Comparison of ENCODE assay signal across 1 cellular context in the genomic region with DNA sequence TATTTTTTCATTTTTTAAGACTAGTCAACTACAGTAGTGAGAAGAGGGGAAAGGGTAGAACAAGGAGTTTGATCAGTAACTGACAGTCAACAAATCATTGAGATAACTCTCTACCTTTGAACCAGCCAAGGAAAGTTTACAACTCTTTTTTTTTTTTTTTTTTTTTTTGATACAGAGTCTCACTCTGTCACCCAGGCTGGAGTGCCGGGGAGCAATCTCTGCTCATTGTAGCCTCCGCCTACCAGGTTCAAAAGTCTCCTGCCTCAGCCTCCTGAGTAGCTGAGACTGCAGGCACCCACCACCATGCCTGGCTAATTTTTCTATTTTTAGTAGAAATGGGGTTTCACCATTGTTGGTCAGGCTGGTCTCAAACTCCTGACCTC.
TF ChIP-seq lines count a peak whose summit lies in the region.

No MANE protein-coding gene starts in this region.

TF ChIP-seq in HepG2, 621 proteins besides CTCF, POLR2A, EP300 and RAD21 (continues in another document):
- TF ChIP-seq IKZF5 (CRISPR knock-in tag; IDR thresholded peaks at IDR 0.05) (0 out of 2 replicates have a peak, but pooled peaks have one; percentile 41), MLX (CRISPR knock-in tag; IDR thresholded peaks at IDR 0.05) (0 out of 2 replicates have a peak, but pooled peaks have one; percentile 25), KLF16 (CRISPR knock-in tag; IDR thresholded peaks at IDR 0.05) (0 out of 4 replicates have a peak, but pooled peaks of 1 of the 2 experiments have one; percentile 49), TCF7 (IDR thresholded peaks at IDR 0.05; ENCODE audit: low read depth) (peak; percentile 34; the same call in 1 of the 2 replicates), SOX6 (IDR thresholded peaks at IDR 0.05) (no peak), SOX6 (CRISPR knock-in tag; IDR thresholded peaks at IDR 0.05) (peak; percentile 70), ZSCAN22 (CRISPR knock-in tag; IDR thresholded peaks at IDR 0.05) (no peak), ZMYM3 (CRISPR knock-in tag; IDR thresholded peaks at IDR 0.05) (peak; percentile 96), SOX13 (IDR thresholded peaks at IDR 0.05) (0 out of 2 replicates have a peak, but pooled peaks have one; percentile 11), SOX13 (CRISPR knock-in tag; conservative IDR thresholded peaks at IDR 0.05 in 1 of 2, IDR thresholded peaks at IDR 0.05 in 1 of 2) (peak in 1 of 2 experiments; percentile 36; a peak in 1 of 4 replicates), SNRNP70 (IDR thresholded peaks at IDR 0.05; ENCODE audit: low read depth, low read length) (no peak), ZMYM2 (CRISPR knock-in tag; IDR thresholded peaks at IDR 0.05) (0 out of 2 replicates have a peak, but pooled peaks have one; percentile 20), RCOR2 (CRISPR knock-in tag; IDR thresholded peaks at IDR 0.05) (peak; percentile 67), PPARG (CRISPR knock-in tag; conservative IDR thresholded peaks at IDR 0.05) (peak; percentile 83), RARA (CRISPR knock-in tag; IDR thresholded peaks at IDR 0.05) (peak; percentile 63), ZNF205 (CRISPR knock-in tag; IDR thresholded peaks at IDR 0.05) (peak; percentile 62), RXRA (CRISPR knock-in tag; IDR thresholded peaks at IDR 0.05) (peak; percentile 24; the same call in 1 of the 2 replicates), ZNF570 (CRISPR knock-in tag; IDR thresholded peaks at IDR 0.05; ENCODE audit: borderline replicate concordance) (no peak), ZNF747 (CRISPR knock-in tag; IDR thresholded peaks at IDR 0.05; ENCODE audit: borderline replicate concordance) (no peak), ZNF292 (CRISPR knock-in tag; IDR thresholded peaks at IDR 0.05; ENCODE audit: borderline replicate concordance, low read depth) (no peak), NR2F6 (IDR thresholded peaks at IDR 0.05) (peak; percentile 29; the same call in 1 of the 2 replicates), NR2F6 (CRISPR knock-in tag; IDR thresholded peaks at IDR 0.05) (peak; percentile 34; the same call in 1 of the 2 replicates), SOX5 (CRISPR knock-in tag; IDR thresholded peaks at IDR 0.05; ENCODE audit: borderline replicate concordance) (peak; percentile 29; the same call in 1 of the 2 replicates)
- TF ChIP-seq, protein P1, sequence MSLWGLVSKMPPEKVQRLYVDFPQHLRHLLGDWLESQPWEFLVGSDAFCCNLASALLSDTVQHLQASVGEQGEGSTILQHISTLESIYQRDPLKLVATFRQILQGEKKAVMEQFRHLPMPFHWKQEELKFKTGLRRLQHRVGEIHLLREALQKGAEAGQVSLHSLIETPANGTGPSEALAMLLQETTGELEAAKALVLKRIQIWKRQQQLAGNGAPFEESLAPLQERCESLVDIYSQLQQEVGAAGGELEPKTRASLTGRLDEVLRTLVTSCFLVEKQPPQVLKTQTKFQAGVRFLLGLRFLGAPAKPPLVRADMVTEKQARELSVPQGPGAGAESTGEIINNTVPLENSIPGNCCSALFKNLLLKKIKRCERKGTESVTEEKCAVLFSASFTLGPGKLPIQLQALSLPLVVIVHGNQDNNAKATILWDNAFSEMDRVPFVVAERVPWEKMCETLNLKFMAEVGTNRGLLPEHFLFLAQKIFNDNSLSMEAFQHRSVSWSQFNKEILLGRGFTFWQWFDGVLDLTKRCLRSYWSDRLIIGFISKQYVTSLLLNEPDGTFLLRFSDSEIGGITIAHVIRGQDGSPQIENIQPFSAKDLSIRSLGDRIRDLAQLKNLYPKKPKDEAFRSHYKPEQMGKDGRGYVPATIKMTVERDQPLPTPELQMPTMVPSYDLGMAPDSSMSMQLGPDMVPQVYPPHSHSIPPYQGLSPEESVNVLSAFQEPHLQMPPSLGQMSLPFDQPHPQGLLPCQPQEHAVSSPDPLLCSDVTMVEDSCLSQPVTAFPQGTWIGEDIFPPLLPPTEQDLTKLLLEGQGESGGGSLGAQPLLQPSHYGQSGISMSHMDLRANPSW (CRISPR knock-in tag; IDR thresholded peaks at IDR 0.05; ENCODE audit: borderline replicate concordance), result 0 out of 2 replicates have a peak, but pooled peaks have one; percentile 49
- TF ChIP-seq, protein P2, sequence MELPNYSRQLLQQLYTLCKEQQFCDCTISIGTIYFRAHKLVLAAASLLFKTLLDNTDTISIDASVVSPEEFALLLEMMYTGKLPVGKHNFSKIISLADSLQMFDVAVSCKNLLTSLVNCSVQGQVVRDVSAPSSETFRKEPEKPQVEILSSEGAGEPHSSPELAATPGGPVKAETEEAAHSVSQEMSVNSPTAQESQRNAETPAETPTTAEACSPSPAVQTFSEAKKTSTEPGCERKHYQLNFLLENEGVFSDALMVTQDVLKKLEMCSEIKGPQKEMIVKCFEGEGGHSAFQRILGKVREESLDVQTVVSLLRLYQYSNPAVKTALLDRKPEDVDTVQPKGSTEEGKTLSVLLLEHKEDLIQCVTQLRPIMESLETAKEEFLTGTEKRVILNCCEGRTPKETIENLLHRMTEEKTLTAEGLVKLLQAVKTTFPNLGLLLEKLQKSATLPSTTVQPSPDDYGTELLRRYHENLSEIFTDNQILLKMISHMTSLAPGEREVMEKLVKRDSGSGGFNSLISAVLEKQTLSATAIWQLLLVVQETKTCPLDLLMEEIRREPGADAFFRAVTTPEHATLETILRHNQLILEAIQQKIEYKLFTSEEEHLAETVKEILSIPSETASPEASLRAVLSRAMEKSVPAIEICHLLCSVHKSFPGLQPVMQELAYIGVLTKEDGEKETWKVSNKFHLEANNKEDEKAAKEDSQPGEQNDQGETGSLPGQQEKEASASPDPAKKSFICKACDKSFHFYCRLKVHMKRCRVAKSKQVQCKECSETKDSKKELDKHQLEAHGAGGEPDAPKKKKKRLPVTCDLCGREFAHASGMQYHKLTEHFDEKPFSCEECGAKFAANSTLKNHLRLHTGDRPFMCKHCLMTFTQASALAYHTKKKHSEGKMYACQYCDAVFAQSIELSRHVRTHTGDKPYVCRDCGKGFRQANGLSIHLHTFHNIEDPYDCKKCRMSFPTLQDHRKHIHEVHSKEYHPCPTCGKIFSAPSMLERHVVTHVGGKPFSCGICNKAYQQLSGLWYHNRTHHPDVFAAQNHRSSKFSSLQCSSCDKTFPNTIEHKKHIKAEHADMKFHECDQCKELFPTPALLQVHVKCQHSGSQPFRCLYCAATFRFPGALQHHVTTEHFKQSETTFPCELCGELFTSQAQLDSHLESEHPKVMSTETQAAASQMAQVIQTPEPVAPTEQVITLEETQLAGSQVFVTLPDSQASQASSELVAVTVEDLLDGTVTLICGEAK (IDR thresholded peaks at IDR 0.05), result no peak
- TF ChIP-seq, protein P2 (CRISPR knock-in tag; IDR thresholded peaks at IDR 0.05), result peak; percentile 35; the same call in 1 of the 2 replicates
- TF ChIP-seq, protein P3, sequence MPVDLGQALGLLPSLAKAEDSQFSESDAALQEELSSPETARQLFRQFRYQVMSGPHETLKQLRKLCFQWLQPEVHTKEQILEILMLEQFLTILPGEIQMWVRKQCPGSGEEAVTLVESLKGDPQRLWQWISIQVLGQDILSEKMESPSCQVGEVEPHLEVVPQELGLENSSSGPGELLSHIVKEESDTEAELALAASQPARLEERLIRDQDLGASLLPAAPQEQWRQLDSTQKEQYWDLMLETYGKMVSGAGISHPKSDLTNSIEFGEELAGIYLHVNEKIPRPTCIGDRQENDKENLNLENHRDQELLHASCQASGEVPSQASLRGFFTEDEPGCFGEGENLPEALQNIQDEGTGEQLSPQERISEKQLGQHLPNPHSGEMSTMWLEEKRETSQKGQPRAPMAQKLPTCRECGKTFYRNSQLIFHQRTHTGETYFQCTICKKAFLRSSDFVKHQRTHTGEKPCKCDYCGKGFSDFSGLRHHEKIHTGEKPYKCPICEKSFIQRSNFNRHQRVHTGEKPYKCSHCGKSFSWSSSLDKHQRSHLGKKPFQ (CRISPR knock-in tag; IDR thresholded peaks at IDR 0.05; ENCODE audit: insufficient replicate concordance), result peak; percentile 39
- TF ChIP-seq, protein P4, sequence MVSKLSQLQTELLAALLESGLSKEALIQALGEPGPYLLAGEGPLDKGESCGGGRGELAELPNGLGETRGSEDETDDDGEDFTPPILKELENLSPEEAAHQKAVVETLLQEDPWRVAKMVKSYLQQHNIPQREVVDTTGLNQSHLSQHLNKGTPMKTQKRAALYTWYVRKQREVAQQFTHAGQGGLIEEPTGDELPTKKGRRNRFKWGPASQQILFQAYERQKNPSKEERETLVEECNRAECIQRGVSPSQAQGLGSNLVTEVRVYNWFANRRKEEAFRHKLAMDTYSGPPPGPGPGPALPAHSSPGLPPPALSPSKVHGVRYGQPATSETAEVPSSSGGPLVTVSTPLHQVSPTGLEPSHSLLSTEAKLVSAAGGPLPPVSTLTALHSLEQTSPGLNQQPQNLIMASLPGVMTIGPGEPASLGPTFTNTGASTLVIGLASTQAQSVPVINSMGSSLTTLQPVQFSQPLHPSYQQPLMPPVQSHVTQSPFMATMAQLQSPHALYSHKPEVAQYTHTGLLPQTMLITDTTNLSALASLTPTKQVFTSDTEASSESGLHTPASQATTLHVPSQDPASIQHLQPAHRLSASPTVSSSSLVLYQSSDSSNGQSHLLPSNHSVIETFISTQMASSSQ (IDR thresholded peaks at IDR 0.05; ENCODE audit: low read depth), result 0 out of 2 replicates have a peak, but pooled peaks have one; percentile 16
- TF ChIP-seq, protein P4 (CRISPR knock-in tag; IDR thresholded peaks at IDR 0.05; ENCODE audit: borderline replicate concordance), result peak; percentile 30; the same call in 1 of the 2 replicates
- TF ChIP-seq, protein P5, sequence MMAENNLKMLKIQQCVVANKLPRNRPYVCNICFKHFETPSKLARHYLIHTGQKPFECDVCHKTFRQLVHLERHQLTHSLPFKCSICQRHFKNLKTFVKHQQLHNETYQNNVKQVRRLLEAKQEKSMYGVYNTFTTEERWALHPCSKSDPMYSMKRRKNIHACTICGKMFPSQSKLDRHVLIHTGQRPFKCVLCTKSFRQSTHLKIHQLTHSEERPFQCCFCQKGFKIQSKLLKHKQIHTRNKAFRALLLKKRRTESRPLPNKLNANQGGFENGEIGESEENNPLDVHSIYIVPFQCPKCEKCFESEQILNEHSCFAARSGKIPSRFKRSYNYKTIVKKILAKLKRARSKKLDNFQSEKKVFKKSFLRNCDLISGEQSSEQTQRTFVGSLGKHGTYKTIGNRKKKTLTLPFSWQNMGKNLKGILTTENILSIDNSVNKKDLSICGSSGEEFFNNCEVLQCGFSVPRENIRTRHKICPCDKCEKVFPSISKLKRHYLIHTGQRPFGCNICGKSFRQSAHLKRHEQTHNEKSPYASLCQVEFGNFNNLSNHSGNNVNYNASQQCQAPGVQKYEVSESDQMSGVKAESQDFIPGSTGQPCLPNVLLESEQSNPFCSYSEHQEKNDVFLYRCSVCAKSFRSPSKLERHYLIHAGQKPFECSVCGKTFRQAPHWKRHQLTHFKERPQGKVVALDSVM (CRISPR knock-in tag; IDR thresholded peaks at IDR 0.05), result peak; percentile 99
